ENCODE assay signal across 2 cellular contexts in the genomic region with DNA sequence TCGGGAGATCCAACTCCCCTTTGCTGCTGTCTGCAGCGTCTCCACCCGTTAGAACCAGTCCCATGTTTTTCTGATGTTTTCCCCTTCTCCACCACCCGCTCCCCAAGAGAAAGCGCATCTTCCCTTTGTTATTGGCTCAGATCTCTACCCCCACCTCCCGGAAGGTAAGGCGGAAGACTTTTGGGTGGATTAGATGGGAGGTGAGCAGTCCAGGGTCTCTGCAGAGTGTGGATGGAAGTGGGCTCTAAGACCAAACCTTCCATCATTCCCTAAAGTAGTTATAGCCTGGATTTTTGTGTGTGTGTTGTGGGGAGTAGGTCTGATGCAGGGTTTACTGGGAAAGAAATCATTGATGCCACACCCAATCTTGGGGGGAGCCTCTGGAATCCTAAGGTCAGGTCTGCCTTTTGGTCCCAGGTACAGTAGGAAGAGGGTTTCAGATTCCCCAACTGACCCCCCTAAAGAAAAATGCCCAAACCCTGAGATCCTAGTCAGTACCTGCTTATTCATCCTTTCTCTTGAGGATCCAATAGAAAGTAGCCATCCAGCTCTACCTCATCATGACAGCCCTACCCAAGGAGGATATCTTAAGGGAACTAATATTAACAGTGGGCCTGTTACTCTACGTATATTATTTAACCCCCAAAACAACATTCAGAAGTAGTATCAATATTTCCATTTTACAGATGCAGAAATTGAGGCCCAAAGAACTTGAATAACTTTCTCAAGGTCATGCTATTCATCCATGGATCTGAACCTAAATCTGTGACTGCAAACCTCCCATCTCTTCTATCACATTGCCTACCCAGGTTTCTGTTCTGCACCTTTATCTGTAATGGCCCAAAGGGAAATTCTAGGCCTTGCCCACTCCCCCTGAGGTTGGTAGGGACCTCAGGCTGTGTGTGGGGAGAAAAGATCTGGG.
TF ChIP-seq lines count a peak whose summit lies in the region.

No MANE protein-coding gene starts in this region.

TF ChIP-seq in HEK293, 187 proteins besides CTCF, POLR2A, EP300 and RAD21:
- TF ChIP-seq, protein P1, sequence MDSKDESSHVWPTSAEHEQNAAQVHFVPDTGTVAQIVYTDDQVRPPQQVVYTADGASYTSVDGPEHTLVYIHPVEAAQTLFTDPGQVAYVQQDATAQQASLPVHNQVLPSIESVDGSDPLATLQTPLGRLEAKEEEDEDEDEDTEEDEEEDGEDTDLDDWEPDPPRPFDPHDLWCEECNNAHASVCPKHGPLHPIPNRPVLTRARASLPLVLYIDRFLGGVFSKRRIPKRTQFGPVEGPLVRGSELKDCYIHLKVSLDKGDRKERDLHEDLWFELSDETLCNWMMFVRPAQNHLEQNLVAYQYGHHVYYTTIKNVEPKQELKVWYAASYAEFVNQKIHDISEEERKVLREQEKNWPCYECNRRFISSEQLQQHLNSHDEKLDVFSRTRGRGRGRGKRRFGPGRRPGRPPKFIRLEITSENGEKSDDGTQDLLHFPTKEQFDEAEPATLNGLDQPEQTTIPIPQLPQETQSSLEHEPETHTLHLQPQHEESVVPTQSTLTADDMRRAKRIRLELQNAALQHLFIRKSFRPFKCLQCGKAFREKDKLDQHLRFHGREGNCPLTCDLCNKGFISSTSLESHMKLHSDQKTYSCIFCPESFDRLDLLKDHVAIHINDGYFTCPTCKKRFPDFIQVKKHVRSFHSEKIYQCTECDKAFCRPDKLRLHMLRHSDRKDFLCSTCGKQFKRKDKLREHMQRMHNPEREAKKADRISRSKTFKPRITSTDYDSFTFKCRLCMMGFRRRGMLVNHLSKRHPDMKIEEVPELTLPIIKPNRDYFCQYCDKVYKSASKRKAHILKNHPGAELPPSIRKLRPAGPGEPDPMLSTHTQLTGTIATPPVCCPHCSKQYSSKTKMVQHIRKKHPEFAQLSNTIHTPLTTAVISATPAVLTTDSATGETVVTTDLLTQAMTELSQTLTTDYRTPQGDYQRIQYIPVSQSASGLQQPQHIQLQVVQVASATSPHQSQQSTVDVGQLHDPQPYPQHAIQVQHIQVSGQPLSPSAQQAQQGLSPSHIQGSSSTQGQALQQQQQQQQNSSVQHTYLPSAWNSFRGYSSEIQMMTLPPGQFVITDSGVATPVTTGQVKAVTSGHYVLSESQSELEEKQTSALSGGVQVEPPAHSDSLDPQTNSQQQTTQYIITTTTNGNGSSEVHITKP (tag by site-specific recombination; IDR thresholded peaks at IDR 0.05), result 0 out of 2 replicates have a peak, but pooled peaks have one; percentile 43
- TF ChIP-seq ZNF223 (tag by site-specific recombination; IDR thresholded peaks at IDR 0.05), result no peak
- peak; percentile 43; the same call in 1 of the 2 replicates for TF ChIP-seq ZNF366 (tag by site-specific recombination; conservative IDR thresholded peaks at IDR 0.05)

TF ChIP-seq in K562, 482 proteins besides CTCF, POLR2A, EP300 and RAD21:
- TF ChIP-seq HNRNPL (IDR thresholded peaks at IDR 0.05; ENCODE audit: low read depth, low read length), result no peak
- 0 out of 2 replicates have a peak, but pooled peaks have one; percentile 21 for TF ChIP-seq SMARCA5 (IDR thresholded peaks at IDR 0.05)
- TF ChIP-seq BCOR (IDR thresholded peaks at IDR 0.05), result peak; percentile 96
- peak; percentile 91 for TF ChIP-seq ADNP (tag; IDR thresholded peaks at IDR 0.05)
- peak; percentile 93 for TF ChIP-seq RBM25 (IDR thresholded peaks at IDR 0.05; ENCODE audit: low read depth, low read length, severe bottlenecking)
- TF ChIP-seq, protein P2, sequence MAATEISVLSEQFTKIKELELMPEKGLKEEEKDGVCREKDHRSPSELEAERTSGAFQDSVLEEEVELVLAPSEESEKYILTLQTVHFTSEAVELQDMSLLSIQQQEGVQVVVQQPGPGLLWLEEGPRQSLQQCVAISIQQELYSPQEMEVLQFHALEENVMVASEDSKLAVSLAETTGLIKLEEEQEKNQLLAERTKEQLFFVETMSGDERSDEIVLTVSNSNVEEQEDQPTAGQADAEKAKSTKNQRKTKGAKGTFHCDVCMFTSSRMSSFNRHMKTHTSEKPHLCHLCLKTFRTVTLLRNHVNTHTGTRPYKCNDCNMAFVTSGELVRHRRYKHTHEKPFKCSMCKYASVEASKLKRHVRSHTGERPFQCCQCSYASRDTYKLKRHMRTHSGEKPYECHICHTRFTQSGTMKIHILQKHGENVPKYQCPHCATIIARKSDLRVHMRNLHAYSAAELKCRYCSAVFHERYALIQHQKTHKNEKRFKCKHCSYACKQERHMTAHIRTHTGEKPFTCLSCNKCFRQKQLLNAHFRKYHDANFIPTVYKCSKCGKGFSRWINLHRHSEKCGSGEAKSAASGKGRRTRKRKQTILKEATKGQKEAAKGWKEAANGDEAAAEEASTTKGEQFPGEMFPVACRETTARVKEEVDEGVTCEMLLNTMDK (IDR thresholded peaks at IDR 0.05; ENCODE audit: borderline replicate concordance, insufficient read depth, low read depth, low read length, poor library complexity, severe bottlenecking), result no peak
- peak; percentile 22; the same call in 1 of the 2 replicates for TF ChIP-seq CBFA2T3 (IDR thresholded peaks at IDR 0.05)
- TF ChIP-seq NFRKB (IDR thresholded peaks at IDR 0.05; ENCODE audit: low read depth), result 0 out of 2 replicates have a peak, but pooled peaks have one; percentile 9
- TF ChIP-seq FOXM1 (IDR thresholded peaks at IDR 0.05; ENCODE audit: low read depth), result no peak
- no peak for TF ChIP-seq FOXM1 (CRISPR knock-in tag; IDR thresholded peaks at IDR 0.05; ENCODE audit: low read depth)
- 0 out of 2 replicates have a peak, but pooled peaks have one; percentile 11 for TF ChIP-seq ZNF24 (IDR thresholded peaks at IDR 0.05)
- TF ChIP-seq, protein P3, sequence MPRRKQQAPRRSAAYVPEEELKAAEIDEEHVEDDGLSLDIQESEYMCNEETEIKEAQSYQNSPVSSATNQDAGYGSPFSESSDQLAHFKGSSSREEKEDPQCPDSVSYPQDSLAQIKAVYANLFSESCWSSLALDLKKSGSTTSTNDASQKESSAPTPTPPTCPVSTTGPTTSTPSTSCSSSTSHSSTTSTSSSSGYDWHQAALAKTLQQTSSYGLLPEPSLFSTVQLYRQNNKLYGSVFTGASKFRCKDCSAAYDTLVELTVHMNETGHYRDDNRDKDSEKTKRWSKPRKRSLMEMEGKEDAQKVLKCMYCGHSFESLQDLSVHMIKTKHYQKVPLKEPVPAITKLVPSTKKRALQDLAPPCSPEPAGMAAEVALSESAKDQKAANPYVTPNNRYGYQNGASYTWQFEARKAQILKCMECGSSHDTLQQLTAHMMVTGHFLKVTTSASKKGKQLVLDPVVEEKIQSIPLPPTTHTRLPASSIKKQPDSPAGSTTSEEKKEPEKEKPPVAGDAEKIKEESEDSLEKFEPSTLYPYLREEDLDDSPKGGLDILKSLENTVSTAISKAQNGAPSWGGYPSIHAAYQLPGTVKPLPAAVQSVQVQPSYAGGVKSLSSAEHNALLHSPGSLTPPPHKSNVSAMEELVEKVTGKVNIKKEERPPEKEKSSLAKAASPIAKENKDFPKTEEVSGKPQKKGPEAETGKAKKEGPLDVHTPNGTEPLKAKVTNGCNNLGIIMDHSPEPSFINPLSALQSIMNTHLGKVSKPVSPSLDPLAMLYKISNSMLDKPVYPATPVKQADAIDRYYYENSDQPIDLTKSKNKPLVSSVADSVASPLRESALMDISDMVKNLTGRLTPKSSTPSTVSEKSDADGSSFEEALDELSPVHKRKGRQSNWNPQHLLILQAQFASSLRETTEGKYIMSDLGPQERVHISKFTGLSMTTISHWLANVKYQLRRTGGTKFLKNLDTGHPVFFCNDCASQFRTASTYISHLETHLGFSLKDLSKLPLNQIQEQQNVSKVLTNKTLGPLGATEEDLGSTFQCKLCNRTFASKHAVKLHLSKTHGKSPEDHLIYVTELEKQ (CRISPR knock-in tag; IDR thresholded peaks at IDR 0.05), result no peak
- peak; percentile 82 to 93; a peak in 3 of 4 replicates for TF ChIP-seq KDM1A (IDR thresholded peaks at IDR 0.05)
- no peak for TF ChIP-seq CHD2 (IDR thresholded peaks at IDR 0.05; ENCODE audit: low read depth, low read length)
- TF ChIP-seq HDAC2 (IDR thresholded peaks at IDR 0.05), result peak; percentile 55; the same call in 1 of the 2 replicates
- TF ChIP-seq, protein P4, sequence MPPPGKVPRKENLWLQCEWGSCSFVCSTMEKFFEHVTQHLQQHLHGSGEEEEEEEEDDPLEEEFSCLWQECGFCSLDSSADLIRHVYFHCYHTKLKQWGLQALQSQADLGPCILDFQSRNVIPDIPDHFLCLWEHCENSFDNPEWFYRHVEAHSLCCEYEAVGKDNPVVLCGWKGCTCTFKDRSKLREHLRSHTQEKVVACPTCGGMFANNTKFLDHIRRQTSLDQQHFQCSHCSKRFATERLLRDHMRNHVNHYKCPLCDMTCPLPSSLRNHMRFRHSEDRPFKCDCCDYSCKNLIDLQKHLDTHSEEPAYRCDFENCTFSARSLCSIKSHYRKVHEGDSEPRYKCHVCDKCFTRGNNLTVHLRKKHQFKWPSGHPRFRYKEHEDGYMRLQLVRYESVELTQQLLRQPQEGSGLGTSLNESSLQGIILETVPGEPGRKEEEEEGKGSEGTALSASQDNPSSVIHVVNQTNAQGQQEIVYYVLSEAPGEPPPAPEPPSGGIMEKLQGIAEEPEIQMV (tag; conservative IDR thresholded peaks at IDR 0.05; ENCODE audit: low read depth), result no peak
- TF ChIP-seq XRCC4 (IDR thresholded peaks at IDR 0.05; ENCODE audit: extremely low read depth, insufficient read depth, insufficient read length), result no peak
- no peak for TF ChIP-seq ZNF830 (CRISPR knock-in tag; IDR thresholded peaks at IDR 0.05)
- TF ChIP-seq ESRRA (IDR thresholded peaks at IDR 0.05; ENCODE audit: borderline replicate concordance, low read depth), result peak; percentile 96
- no peak for TF ChIP-seq SNIP1 (IDR thresholded peaks at IDR 0.05; ENCODE audit: low read depth)
- peak in 1 of 2 experiments; percentile 66; a peak in 2 of 3 replicates for TF ChIP-seq CBX3 (IDR thresholded peaks at IDR 0.05; ENCODE audit: borderline replicate concordance in 1 of 2, low read length in 2 of 2)
- TF ChIP-seq KDM5B (IDR thresholded peaks at IDR 0.05; ENCODE audit: insufficient replicate concordance, low read depth, low read length), result peak; percentile 28
